Comparison of ENCODE assay signal across 22 cellular contexts in genomic region chr1:97745912-97746311, GRCh38.
DNase-seq lines count a peak whose midpoint lies in the region; ATAC-seq, FAIRE-seq and TF ChIP-seq lines count a peak whose summit lies in the region.
"Had no signal": no experiment of that assay in that cellular context is flagged by ENCODE, and none has a peak within 500 bp of the region (broad histone marks: within the 10 kb centered on the region; RNA-seq: fewer than 3 reads in every experiment).

No MANE protein-coding gene starts in this region.

- TF ChIP-seq CTCF in IMR-90 (conservative IDR thresholded peaks at IDR 0.05; ENCODE audit: low read depth, low read length), result no peak
- no peak for TF ChIP-seq CTCF in mammary epithelial cell (conservative IDR thresholded peaks at IDR 0.05 in 1 of 2, IDR thresholded peaks at IDR 0.05 in 1 of 2; ENCODE audit: extremely low read depth in 1 of 2, insufficient read depth in 1 of 2, low read depth in 1 of 2, low read length in 2 of 2)
- TF ChIP-seq CTCF in keratinocyte (optimal IDR thresholded peaks at IDR 0.05 in 1 of 3, IDR thresholded peaks at IDR 0.05 in 1 of 3, conservative IDR thresholded peaks at IDR 0.05 in 1 of 3; ENCODE audit: extremely low read depth in 1 of 3, insufficient read depth in 2 of 3, low read length in 3 of 3), result no peak
- no peak for TF ChIP-seq CTCF in sigmoid colon (IDR thresholded peaks at IDR 0.05)

- H2BK120ac ChIP-seq in IMR-90 (ENCODE audit: low read depth, low read length), result no peak overlapping the region

- ATAC-seq in IMR-90 (ENCODE audit: low read depth) (peak; percentile 44; the same call in 1 of the 2 replicates), HG03025 (IDR thresholded peaks at IDR 0.05; ENCODE audit: low FRiP score, unreplicated experiment) (no peak)
- ATAC-seq: SK-N-SH treated with all-trans-retinoic acid at 6 μM for 48 hours had no signal

- no peaks in the 10 kb centered on the region for H3K9me3 ChIP-seq in IMR-90 (ENCODE audit: control insufficient read depth, insufficient read depth, low read length)
- no peaks in the 10 kb centered on the region for H3K9me3 ChIP-seq in mammary epithelial cell (replicated peaks; ENCODE audit: insufficient read depth, low read length)
- no peaks in the 10 kb centered on the region for H3K9me3 ChIP-seq in keratinocyte (ENCODE audit: control insufficient read depth, low read depth, low read length)
- H3K9me3 ChIP-seq in sigmoid colon, result no peaks in the 10 kb centered on the region
- H3K9me3 ChIP-seq: spleen, thyroid gland had no signal

- no peak for TF ChIP-seq RAD21 in IMR-90 (IDR thresholded peaks at IDR 0.05; ENCODE audit: low read length)

- H2AFZ ChIP-seq in IMR-90 (replicated peaks; ENCODE audit: low read length, poor library complexity) (no peak overlapping the region), mammary epithelial cell (ENCODE audit: low read depth, low read length) (no peak overlapping the region), keratinocyte (ENCODE audit: control insufficient read depth, low read length) (no peak overlapping the region)

- H3K56ac ChIP-seq in IMR-90 (ENCODE audit: extremely low read depth, insufficient read depth, low read length), result no peak overlapping the region

- CTCF ChIA-PET in IMR-90 (lab: Yijun Ruan, JAX), result no interaction called here
- CTCF ChIA-PET in mammary epithelial cell (lab: Charles Lee; ENCODE audit: low non-redundant PET), result no interaction called here

- no peak overlapping the region for H4K91ac ChIP-seq in IMR-90 (ENCODE audit: insufficient read depth, low read depth, low read length)

- no peak overlapping the region for H3K18ac ChIP-seq in IMR-90 (ENCODE audit: low read depth, low read length)

- dilution Hi-C loops in IMR-90 (cut with HindIII; ENCODE audit: low sequenced_read_pairs, unreplicated experiment), result no loop called here
- dilution Hi-C loops in mammary epithelial cell (cut with HindIII; ENCODE audit: low sequenced_read_pairs), result no loop called here
- dilution Hi-C loops in keratinocyte (cut with MboI; ENCODE audit: extremely low pct_ligation_motif_present, low sequenced_read_pairs), result no loop called here

- FAIRE-seq in keratinocyte (lab: Jason Lieb, UNC), result peak; percentile 17
- FAIRE-seq: GM19239 had no signal

- no peak for TF ChIP-seq POLR2A in IMR-90 (IDR thresholded peaks at IDR 0.05; ENCODE audit: low read depth, low read length)
- no peak for TF ChIP-seq POLR2A in sigmoid colon (IDR thresholded peaks at IDR 0.05)

- no peak overlapping the region for H2BK5ac ChIP-seq in IMR-90 (ENCODE audit: low read depth, low read length, poor library complexity, severe bottlenecking)

- BruUV-seq in IMR-90 (replicated peaks; lab: Mats Ljungman, UMichigan), result no TSS peak
- no TSS peak for BruUV-seq in mammary epithelial cell (replicated peaks; lab: Mats Ljungman, UMichigan)

- H3K79me2 ChIP-seq in mammary epithelial cell (ENCODE audit: insufficient read depth, low read length), result no peaks in the 10 kb centered on the region
- no peaks in the 10 kb centered on the region for H3K79me2 ChIP-seq in keratinocyte (ENCODE audit: control insufficient read depth, insufficient read depth, low read length)

- in situ Hi-C loops in IMR-90 (cut with MboI; ENCODE audit: low sequenced_read_pairs) (no loop called here), mammary epithelial cell (cut with MboI; ENCODE audit: low sequenced_read_pairs in 2 of 2) (no loop called here)

- H3K4me3 ChIP-seq in IMR-90 (ENCODE audit: insufficient read depth, low read depth, low read length) (no peak overlapping the region), mammary epithelial cell (replicated peaks in 1 of 3; ENCODE audit: insufficient read depth in 1 of 3, low read depth in 2 of 3, low read length in 3 of 3) (no peak overlapping the region), keratinocyte (ENCODE audit: control insufficient read depth in 2 of 3, extremely low read depth in 1 of 3, insufficient read depth in 2 of 3, low read depth in 1 of 3, low read length in 3 of 3) (no peak overlapping the region), sigmoid colon (no peak overlapping the region)
- H3K4me3 ChIP-seq: spleen, thyroid gland had no signal

- H3K4me2 ChIP-seq in IMR-90 (ENCODE audit: low read depth, low read length) (no peak overlapping the region), mammary epithelial cell (ENCODE audit: insufficient read depth, low read depth, low read length) (no peak overlapping the region), keratinocyte (ENCODE audit: control insufficient read depth, extremely low read depth, insufficient read depth, low read depth, low read length) (no peak overlapping the region)

- H2BK20ac ChIP-seq in IMR-90 (ENCODE audit: low read depth, low read length), result no peak overlapping the region

- H3K27me3 ChIP-seq in IMR-90 (ENCODE audit: control insufficient read depth, insufficient read depth, low read length) (no peaks in the 10 kb centered on the region), mammary epithelial cell (ENCODE audit: insufficient read depth, low read length) (no peaks in the 10 kb centered on the region), keratinocyte (ENCODE audit: control insufficient read depth, extremely low read depth, insufficient read depth, low read length) (no peaks in the 10 kb centered on the region), sigmoid colon (no peaks in the 10 kb centered on the region)
- H3K27me3 ChIP-seq: spleen, thyroid gland had no signal

- intact Hi-C loops in IMR-90 (cut with micrococcal nuclease), result no loop called here
- intact Hi-C loops in mammary epithelial cell (cut with micrococcal nuclease), result no loop called here
- intact Hi-C loops in sigmoid colon (cut with DNase I), result no loop called here

- H4K20me1 ChIP-seq in IMR-90 (ENCODE audit: insufficient read depth, low read length), result no peaks in the 10 kb centered on the region
- no peaks in the 10 kb centered on the region for H4K20me1 ChIP-seq in mammary epithelial cell (ENCODE audit: insufficient read depth, low read length)
- no peaks in the 10 kb centered on the region for H4K20me1 ChIP-seq in keratinocyte (ENCODE audit: control insufficient read depth, extremely low read depth, insufficient read depth, low read length)

- no peak overlapping the region for H3K27ac ChIP-seq in IMR-90 (ENCODE audit: insufficient read depth, low read length)
- no peak overlapping the region for H3K27ac ChIP-seq in mammary epithelial cell (ENCODE audit: insufficient read depth, low read depth, low read length)
- H3K27ac ChIP-seq in keratinocyte (ENCODE audit: control insufficient read depth, insufficient read depth, low read length), result no peak overlapping the region
- H3K27ac ChIP-seq in sigmoid colon, result no peak overlapping the region
- H3K27ac ChIP-seq: RWPE1, spleen, thyroid gland had no signal

- H2AK5ac ChIP-seq in IMR-90 (ENCODE audit: low read depth, low read length), result no peak overlapping the region

- no peak overlapping the region for H3K14ac ChIP-seq in IMR-90 (replicated peaks; ENCODE audit: low read depth, low read length)

- no peak overlapping the region for H3K4ac ChIP-seq in IMR-90 (ENCODE audit: low read depth, low read length)

- peak; percentile 50 for DNase-seq in EH (ENCODE audit: low read depth)
- peak; percentile 62 for DNase-seq in IMR-90
- peak; percentile 53 for DNase-seq in mammary epithelial cell
- no peak for DNase-seq in keratinocyte (ENCODE audit: low read depth, low spot score)
- no peak for DNase-seq in activated CD4-positive, CD25-positive, alpha-beta regulatory T cell treated with anti-CD3 and anti-CD28 coated beads, Interleukin-2, amount 50 U/mL, for 72 hours
- no peak for DNase-seq in RPMI8226
- DNase-seq in sigmoid colon, result no peak
- DNase-seq: activated CD4-positive, alpha-beta T cell treated with anti-CD3 and anti-CD28 coated beads, Interleukin-2, amount 50 U/mL, for 48 hours; activated CD8-positive, alpha-beta memory T cell treated with anti-CD3 and anti-CD28 coated beads, Interleukin-2, amount 50 U/mL, for 48 hours; activated effector memory CD4-positive, alpha-beta T cell treated with anti-CD3 and anti-CD28 coated beads, Interleukin-2, amount 50 U/mL, for 16 hours; cortex of kidney; DMS79; kidney glomerular epithelial cell; NCI-H1417 treated with DMSO at 0.1 percent for 48 hours; NCI-H524 treated with DMSO at 0.1 percent for 48 hours; spleen; stimulated activated CD4-positive, alpha-beta T cell treated with anti-CD3 and anti-CD28 coated beads, Interleukin-4, amount 100 ng/mL, for 24 hours; thyroid gland had no signal

- POLR2A ChIA-PET in IMR-90 (lab: Charles Lee; ENCODE audit: unreplicated experiment), result no interaction called here

- no peak for TF ChIP-seq EP300 in sigmoid colon (IDR thresholded peaks at IDR 0.05)

- H3K23ac ChIP-seq in IMR-90 (ENCODE audit: low read depth, low read length), result no peak overlapping the region

- no peak overlapping the region for H4K8ac ChIP-seq in IMR-90 (ENCODE audit: low read depth in 2 of 2, low read length in 2 of 2)

- H2AK9ac ChIP-seq in IMR-90 (replicated peaks; ENCODE audit: low read depth, low read length, poor library complexity), result no peak overlapping the region

- no peaks in the 10 kb centered on the region; the same call in 1 of the 2 replicates for H3K4me1 ChIP-seq in IMR-90 (ENCODE audit: control insufficient read depth, insufficient read depth, low read length)
- no peaks in the 10 kb centered on the region for H3K4me1 ChIP-seq in mammary epithelial cell (ENCODE audit: insufficient read depth, low read length)
- no peaks in the 10 kb centered on the region for H3K4me1 ChIP-seq in keratinocyte (ENCODE audit: control insufficient read depth, extremely low read depth, insufficient read depth, low read length)
- no peaks in the 10 kb centered on the region for H3K4me1 ChIP-seq in sigmoid colon
- H3K4me1 ChIP-seq: thyroid gland had no signal

- H3K36me3 ChIP-seq in IMR-90 (ENCODE audit: control insufficient read depth, insufficient read depth, low read length), result no peaks in the 10 kb centered on the region
- no peaks in the 10 kb centered on the region for H3K36me3 ChIP-seq in mammary epithelial cell (ENCODE audit: insufficient read depth, low read length)
- no peaks in the 10 kb centered on the region for H3K36me3 ChIP-seq in keratinocyte (ENCODE audit: control insufficient read depth in 2 of 2, extremely low read depth in 1 of 2, insufficient read depth in 2 of 2, low read length in 2 of 2)
- H3K36me3 ChIP-seq in sigmoid colon, result no peaks in the 10 kb centered on the region
- H3K36me3 ChIP-seq: spleen, thyroid gland had no signal

- no peak overlapping the region for H2BK15ac ChIP-seq in IMR-90 (ENCODE audit: low read depth, low read length)

- H3K9me1 ChIP-seq in IMR-90 (ENCODE audit: insufficient read depth, low read length) (no peaks in the 10 kb centered on the region), keratinocyte (ENCODE audit: control insufficient read depth, extremely low read depth, insufficient read depth, low read length) (no peaks in the 10 kb centered on the region)

- H3K9ac ChIP-seq in IMR-90 (ENCODE audit: low read depth, low read length), result no peak overlapping the region
- H3K9ac ChIP-seq in mammary epithelial cell (ENCODE audit: insufficient read depth, low read length), result no peak overlapping the region
- no peak overlapping the region for H3K9ac ChIP-seq in keratinocyte (ENCODE audit: control insufficient read depth, extremely low read depth, insufficient read depth, low read length)

- H3K79me1 ChIP-seq in IMR-90 (ENCODE audit: low read depth in 1 of 2, low read length in 2 of 2), result no peaks in the 10 kb centered on the region

- H4K5ac ChIP-seq in IMR-90 (ENCODE audit: low read depth, low read length), result no peak overlapping the region

TF ChIP-seq in IMR-90, 13 proteins besides CTCF, POLR2A, EP300 and RAD21 (continues in another document):
- peak; percentile 48; the same call in 1 of the 2 replicates for TF ChIP-seq CEBPB (IDR thresholded peaks at IDR 0.05; ENCODE audit: low read depth, low read length)

Comparison
In these comparisons a context has a peak if more than half of its experiments do, and no peak if none do; other contexts are left out.
1. DNase-seq: peak in EH (single experiment), IMR-90 (single experiment) and mammary epithelial cell (single experiment); none in keratinocyte (single experiment), activated CD4-positive, CD25-positive, alpha-beta regulatory T cell treated with anti-CD3 and anti-CD28 coated beads, Interleukin-2, amount 50 U/mL, for 72 hours (single experiment), RPMI8226 (single experiment) and sigmoid colon (single experiment).